Comparison of ENCODE assay signal across 8 cellular contexts in genomic region chr3:129608087-129608935, GRCh38. TPM values are rescaled to one million over a fixed set of nuclear protein-coding genes. Genes with fewer than 3 reads are reported as not detected.
DNase-seq lines count a peak whose midpoint lies in the region; ATAC-seq and TF ChIP-seq lines count a peak whose summit lies in the region.

No MANE protein-coding gene starts in this region.

- CTCF ChIA-PET in PC-3 (lab: Charles Lee) = interaction anchor here (0.6 kb wide), 1 partner anchor 118 kb away, joined by 6 read pairs; no protein-coding TSS in a partner anchor

- no peak overlapping the region for H3K9ac ChIP-seq in PC-3 (ENCODE audit: low read length)

- POLR2A ChIA-PET in PC-3 (lab: Charles Lee; ENCODE audit: unreplicated experiment) = no interaction called here

- no peak overlapping the region for H3K4me2 ChIP-seq in PC-3 (ENCODE audit: low read length)

- H3K27ac Mint-ChIP-seq in activated CD4-positive, alpha-beta T cell treated with anti-CD3 and anti-CD28 coated beads, Interleukin-2, amount 10 ng/mL, durations not matched to agents 24 days and 14 days = no peak overlapping the region
- H3K27ac Mint-ChIP-seq in osteocyte (ENCODE audit: unreplicated experiment) = peak overlapping the region; percentile 95

- peaks cover 13% of the 10 kb centered on the region for H3K4me1 Mint-ChIP-seq in activated CD4-positive, alpha-beta T cell treated with anti-CD3 and anti-CD28 coated beads, Interleukin-2, amount 10 ng/mL, durations not matched to agents 24 days and 14 days
- peaks cover 67% of the 10 kb centered on the region for H3K4me1 Mint-ChIP-seq in osteocyte (ENCODE audit: unreplicated experiment)

- H3K4me1 ChIP-seq in PC-3 (ENCODE audit: insufficient read depth, low read length) = peaks cover 6% of the 10 kb centered on the region; the same call in 1 of the 2 replicates

- no peaks in the 10 kb centered on the region for H3K27me3 ChIP-seq in PC-3 (ENCODE audit: low read length)

- no peaks in the 10 kb centered on the region for H4K20me1 ChIP-seq in PC-3 (ENCODE audit: low read length)

- TF ChIP-seq CTCF in PC-3 (conservative IDR thresholded peaks at IDR 0.05; ENCODE audit: low read depth, low read length) (peak; percentile 33; the same call in 1 of the 2 replicates), epithelial cell of proximal tubule (conservative IDR thresholded peaks at IDR 0.05; ENCODE audit: low read depth, low read length) (peak; percentile 23), osteocyte (IDR thresholded peaks at IDR 0.05) (peak; percentile 56)

- H3K36me3 Mint-ChIP-seq in activated CD4-positive, alpha-beta T cell treated with anti-CD3 and anti-CD28 coated beads, Interleukin-2, amount 10 ng/mL, durations not matched to agents 24 days and 14 days (ENCODE audit: low read depth) = peaks cover 7% of the 10 kb centered on the region
- no peaks in the 10 kb centered on the region for H3K36me3 Mint-ChIP-seq in osteocyte (ENCODE audit: unreplicated experiment)

- no peaks in the 10 kb centered on the region for H3K36me3 ChIP-seq in PC-3 (ENCODE audit: low read depth, low read length)

- H3K9me3 ChIP-seq in PC-3 (ENCODE audit: low read length) = no peaks in the 10 kb centered on the region

- no peaks in the 10 kb centered on the region for H3K9me3 Mint-ChIP-seq in activated CD4-positive, alpha-beta T cell treated with anti-CD3 and anti-CD28 coated beads, Interleukin-2, amount 10 ng/mL, durations not matched to agents 24 days and 14 days
- no peaks in the 10 kb centered on the region for H3K9me3 Mint-ChIP-seq in osteocyte (ENCODE audit: unreplicated experiment)

- peaks cover 4% of the 10 kb centered on the region for H3K79me2 ChIP-seq in PC-3 (ENCODE audit: low read length)

- no peak overlapping the region for H3K27ac ChIP-seq in PC-3 (ENCODE audit: low read length)

- BruUV-seq in PC-3 (replicated peaks; lab: Mats Ljungman, UMichigan) = no TSS peak

- H3K9me2 ChIP-seq in PC-3 (replicated peaks; ENCODE audit: low read length) = no peaks in the 10 kb centered on the region

- H3K4me3 ChIP-seq in PC-3 (ENCODE audit: low read length) = no peak overlapping the region
- no peak overlapping the region for H3K4me3 ChIP-seq in epithelial cell of proximal tubule (ENCODE audit: low read depth, low read length)

- no peak for DNase-seq in activated CD4-positive, alpha-beta T cell treated with anti-CD3 and anti-CD28 coated beads, Interleukin-2, amount 10 ng/mL, durations not matched to agents 24 days and 14 days
- no peak for DNase-seq in activated CD4-positive, alpha-beta T cell treated with anti-CD3 and anti-CD28 coated beads for 4 hours
- peak; percentile 6 for DNase-seq in PC-3
- no peak for DNase-seq in epithelial cell of proximal tubule (ENCODE audit: low read depth)
- DNase-seq in osteocyte (ENCODE audit: extremely low spot score, unreplicated experiment) = no peak
- DNase-seq in activated gamma-delta T cell (lab: John Stamatoyannopoulos, UW) = no peak
- DNase-seq in NK-92 (lab: John Stamatoyannopoulos, UW; ENCODE audit: unreplicated experiment) = no peak
- no peak for DNase-seq in cerebellar nuclear complex (lab: John Stamatoyannopoulos, UW)

- H3F3A ChIP-seq in PC-3 (ENCODE audit: low read length, unreplicated experiment) = no peaks in the 10 kb centered on the region

- peak overlapping the region; percentile 16 for H3K4me3 Mint-ChIP-seq in activated CD4-positive, alpha-beta T cell treated with anti-CD3 and anti-CD28 coated beads, Interleukin-2, amount 10 ng/mL, durations not matched to agents 24 days and 14 days
- peak overlapping the region; percentile 32 for H3K4me3 Mint-ChIP-seq in osteocyte (ENCODE audit: unreplicated experiment)

- H3K27me3 Mint-ChIP-seq in activated CD4-positive, alpha-beta T cell treated with anti-CD3 and anti-CD28 coated beads, Interleukin-2, amount 10 ng/mL, durations not matched to agents 24 days and 14 days = peaks cover 48% of the 10 kb centered on the region
- H3K27me3 Mint-ChIP-seq in osteocyte (ENCODE audit: unreplicated experiment) = no peaks in the 10 kb centered on the region

- no peak; the same call in 1 of the 2 replicates for ATAC-seq in PC-3

- no peak overlapping the region for H2AFZ ChIP-seq in PC-3 (ENCODE audit: low read length)

- intact Hi-C loops in activated CD4-positive, alpha-beta T cell treated with anti-CD3 and anti-CD28 coated beads, Interleukin-2, amount 10 ng/mL, durations not matched to agents 24 days and 14 days (cut with micrococcal nuclease) = loop anchor here (10.0 kb wide), 2 partner anchors 114 to 1114 kb away; partner anchors contain the start of gene GATA2
- intact Hi-C loops in PC-3 (cut with micrococcal nuclease) = no loop called here

RNA-seq across cellular contexts. Expression of gene PLXND1, which starts 1.8 kb away (rescaled TPM):
- total RNA-seq in activated CD4-positive, alpha-beta T cell treated with anti-CD3 and anti-CD28 coated beads, Interleukin-2, amount 10 ng/mL, durations not matched to agents 24 days and 14 days = 1.6 and 1.7 TPM in 2 replicates
- 19.2 and 21.8 TPM in 2 replicates for total RNA-seq in PC-3 (2014; rRNA removed)
- total RNA-seq in epithelial cell of proximal tubule = 27.3 and 30.7 TPM in 2 replicates
- total RNA-seq in osteocyte = 316 and 358 TPM in 2 replicates
